10 cellular contexts compared by ENCODE assay signal in genomic region chr14:104293851-104294627, GRCh38.
DNase-seq lines count a peak whose midpoint lies in the region; FAIRE-seq and TF ChIP-seq lines count a peak whose summit lies in the region.
"Had no signal": no experiment of that assay in that cellular context is flagged by ENCODE, and none has a peak within 500 bp of the region (broad histone marks: within the 10 kb centered on the region; RNA-seq: fewer than 3 reads in every experiment).

No MANE protein-coding gene starts in this region.

- POLR2A ChIA-PET in H1 (lab: Charles Lee; ENCODE audit: partially characterized antibody), result no interaction called here

- no peaks in the 10 kb centered on the region for H3K36me3 ChIP-seq in H1 (ENCODE audit: control insufficient read depth in 2 of 4, insufficient read depth in 4 of 4, low read length in 3 of 4)
- no peaks in the 10 kb centered on the region for H3K36me3 ChIP-seq in osteoblast (ENCODE audit: insufficient read depth, low read length)
- no peaks in the 10 kb centered on the region for H3K36me3 ChIP-seq in uterus

- peak overlapping the region; percentile 75; the same call in 1 of the 2 replicates for H2BK5ac ChIP-seq in H1 (ENCODE audit: low read depth, low read length)

- H2BK120ac ChIP-seq in H1 (replicated peaks; ENCODE audit: low read depth, low read length), result peak overlapping the region; percentile 4

- TF ChIP-seq EP300 in H1 (IDR thresholded peaks at IDR 0.05; ENCODE audit: borderline replicate concordance in 1 of 2, low read depth in 2 of 2, low read length in 2 of 2), result no peak

- no peak overlapping the region for H3K27ac ChIP-seq in H1 (ENCODE audit: low read depth, low read length)
- no peak overlapping the region for H3K27ac ChIP-seq in osteoblast (ENCODE audit: low read depth, low read length)
- H3K27ac ChIP-seq in uterus, result no peak overlapping the region

- H3K4me1 Mint-ChIP-seq in T-helper 2 cell treated with Interferon-gamma antibody and Interleukin-4, amounts not matched to agents 5 μg/mL and 100 μg/mL, for 36 hours (ENCODE audit: low read depth), result no peaks in the 10 kb centered on the region

- peak overlapping the region; percentile 93 for H2BK20ac ChIP-seq in H1 (ENCODE audit: low read length)

- H3K9me3 Mint-ChIP-seq in T-helper 2 cell treated with Interferon-gamma antibody and Interleukin-4, amounts not matched to agents 5 μg/mL and 100 μg/mL, for 36 hours, result peaks cover 5% of the 10 kb centered on the region

- intact Hi-C loops in uterus (cut with DNase I; ENCODE audit: low total_unique reads), result no loop called here

- H2BK12ac ChIP-seq in H1 (ENCODE audit: low read depth, low read length), result peak overlapping the region; percentile 97; the same call in 1 of the 2 replicates

- H4K8ac ChIP-seq in H1 (ENCODE audit: extremely low read depth, insufficient read depth, low read length), result no peak overlapping the region

- FAIRE-seq in H1 (lab: Jason Lieb, UNC), result no peak
- FAIRE-seq: G401.6 had no signal

- H3K4me3 ChIP-seq in GM12864 (ENCODE audit: low read depth, low read length), result no peak overlapping the region
- no peak overlapping the region for H3K4me3 ChIP-seq in H1 (ENCODE audit: extremely low read depth in 1 of 4, insufficient read depth in 2 of 4, low read depth in 3 of 4, low read length in 4 of 4)
- no peak overlapping the region for H3K4me3 ChIP-seq in osteoblast (ENCODE audit: insufficient read depth, low read length)
- H3K4me3 ChIP-seq in uterus, result no peak overlapping the region

- H3K36me3 Mint-ChIP-seq in T-helper 2 cell treated with Interferon-gamma antibody and Interleukin-4, amounts not matched to agents 5 μg/mL and 100 μg/mL, for 36 hours (ENCODE audit: low read depth), result no peaks in the 10 kb centered on the region

- no peak overlapping the region for H3K56ac ChIP-seq in H1 (replicated peaks; ENCODE audit: insufficient read length, low read depth, low read length)

- no peaks in the 10 kb centered on the region for H3K9me3 ChIP-seq in H1 (ENCODE audit: insufficient read depth in 2 of 2, low read depth in 1 of 2, low read length in 1 of 2)
- H3K9me3 ChIP-seq in osteoblast (ENCODE audit: low read depth, low read length), result no peaks in the 10 kb centered on the region
- H3K9me3 ChIP-seq in uterus, result no peaks in the 10 kb centered on the region

- no peak overlapping the region for H3K9ac ChIP-seq in H1 (replicated peaks in 1 of 4; ENCODE audit: extremely low read depth in 1 of 4, low read depth in 3 of 4, low read length in 3 of 4)

- H3K4me1 ChIP-seq in H1 (replicated peaks in 1 of 4; ENCODE audit: control insufficient read depth in 3 of 4, insufficient read depth in 4 of 4, low read length in 3 of 4), result peaks cover 3 to 31% (median 25%) of the 10 kb centered on the region in 4 experiments
- H3K4me1 ChIP-seq in osteoblast (ENCODE audit: insufficient read depth, low read length), result no peaks in the 10 kb centered on the region
- H3K4me1 ChIP-seq in uterus, result no peaks in the 10 kb centered on the region

- H3K27ac Mint-ChIP-seq in T-helper 2 cell treated with Interferon-gamma antibody and Interleukin-4, amounts not matched to agents 5 μg/mL and 100 μg/mL, for 36 hours, result no peak overlapping the region

- no peak overlapping the region for H3K14ac ChIP-seq in H1 (ENCODE audit: insufficient read length)

- H4K20me1 ChIP-seq in H1 (replicated peaks in 1 of 2; ENCODE audit: control insufficient read depth in 1 of 2, insufficient read depth in 2 of 2, low read length in 2 of 2) (peaks cover 0 to 2% of the 10 kb centered on the region in 2 experiments), osteoblast (ENCODE audit: insufficient read depth, low read length) (no peaks in the 10 kb centered on the region)

- H2AK5ac ChIP-seq in H1 (ENCODE audit: low read depth, low read length), result peak overlapping the region; percentile 93; the same call in 1 of the 2 replicates

- peak overlapping the region; percentile 18 for H4K5ac ChIP-seq in H1 (ENCODE audit: insufficient read length, low read depth, low read length)

- peak; percentile 23 for TF ChIP-seq CTCF in GM12864 (IDR thresholded peaks at IDR 0.05; ENCODE audit: low read depth, low read length, missing control alignments)
- TF ChIP-seq CTCF in H1 (IDR thresholded peaks at IDR 0.05; ENCODE audit: control extremely low read depth in 1 of 3, insufficient read depth in 1 of 3, low read depth in 1 of 3, low read length in 3 of 3), result peak; percentile 53 to 66 (median 54)
- TF ChIP-seq CTCF in osteoblast (IDR thresholded peaks at IDR 0.05; ENCODE audit: extremely low read depth, low read depth, low read length), result no peak
- TF ChIP-seq CTCF in uterus (IDR thresholded peaks at IDR 0.05), result no peak

- TF ChIP-seq POLR2A in H1 (IDR thresholded peaks at IDR 0.05; ENCODE audit: control extremely low read depth in 1 of 2, low read depth in 2 of 2, low read length in 2 of 2) (no peak), uterus (IDR thresholded peaks at IDR 0.05) (no peak)

- H2BK15ac ChIP-seq in H1 (ENCODE audit: low read length), result peak overlapping the region; percentile 88; the same call in 1 of the 2 replicates

- no peak overlapping the region for H3K23ac ChIP-seq in H1 (ENCODE audit: insufficient read length)

- H3K4me3 Mint-ChIP-seq in T-helper 2 cell treated with Interferon-gamma antibody and Interleukin-4, amounts not matched to agents 5 μg/mL and 100 μg/mL, for 36 hours, result no peak overlapping the region

- H3K18ac ChIP-seq in H1 (ENCODE audit: extremely low read depth, low read length), result peak overlapping the region; percentile 83

- WGBS in H1 (ENCODE audit: extremely low coverage in 1 of 2, insufficient coverage in 1 of 2, insufficient read length in 1 of 2, insufficient replicate concordance in 2 of 2, low coverage in 1 of 2, low lambda C conversion rate in 2 of 2, missing lambda C conversion rate in 1 of 2), 2 experiments, result 72% methylated on average over 17 of the region's 18 CpGs; no CpG with 5 or more reads in 1 of the 2 experiments

- CTCF ChIA-PET in H1 (lab: Charles Lee; ENCODE audit: partially characterized antibody), result interaction anchor here (0.6 to 3.0 kb wide), 14 partner anchors 8 to 284 kb away, joined by 3 to 9 read pairs (median 3); no protein-coding TSS in a partner anchor

- peak overlapping the region; percentile 79 for H4K91ac ChIP-seq in H1 (replicated peaks; ENCODE audit: insufficient read length, low read length)

- H2AFZ ChIP-seq in H1 (ENCODE audit: low read length) (no peak overlapping the region), osteoblast (ENCODE audit: low read length) (no peak overlapping the region)

- DNase-seq in GM12864 (ENCODE audit: low read depth) (no peak), NCI-H460 (ENCODE audit: extremely low read depth, low read depth) (peak; percentile 65), H1 (ENCODE audit: low read depth in 1 of 2, low spot score in 2 of 2) (no peak), osteoblast (ENCODE audit: insufficient read length, low spot score, missing footprints) (peak; percentile 83), NCI-H1930 (lab: John Stamatoyannopoulos, UW) (no peak), NCI-H2227 (lab: John Stamatoyannopoulos, UW; ENCODE audit: unreplicated experiment) (no peak), uterus (no peak)
- DNase-seq in T-helper 2 cell treated with Interferon-gamma antibody and Interleukin-4, amounts not matched to agents 5 μg/mL and 100 μg/mL, for 36 hours (ENCODE audit: low spot score), result no peak
- DNase-seq: anterior cingulate cortex had no signal

- H3K4ac ChIP-seq in H1 (replicated peaks; ENCODE audit: insufficient read length, low read depth, low read length), result no peak overlapping the region

- peak; percentile 47 to 67; a peak in 3 of 4 replicates for TF ChIP-seq RAD21 in H1 (IDR thresholded peaks at IDR 0.05 in 1 of 2, conservative IDR thresholded peaks at IDR 0.05 in 1 of 2; ENCODE audit: low read depth in 2 of 2, low read length in 2 of 2)

- H3K23me2 ChIP-seq in H1 (ENCODE audit: low read depth, low read length), result peaks cover 8% of the 10 kb centered on the region; the same call in 1 of the 2 replicates

- H3K4me2 ChIP-seq in H1 (ENCODE audit: insufficient read depth in 1 of 2, low read depth in 2 of 2, low read length in 2 of 2) (no peak overlapping the region), osteoblast (ENCODE audit: insufficient read depth, low read length) (no peak overlapping the region)

- H3K79me2 ChIP-seq in H1 (ENCODE audit: control insufficient read depth in 1 of 2, insufficient read depth in 2 of 2, low read length in 2 of 2) (no peaks in the 10 kb centered on the region), osteoblast (ENCODE audit: insufficient read depth, low read length) (no peaks in the 10 kb centered on the region)

- H3K27me3 Mint-ChIP-seq in T-helper 2 cell treated with Interferon-gamma antibody and Interleukin-4, amounts not matched to agents 5 μg/mL and 100 μg/mL, for 36 hours (ENCODE audit: low read depth), result no peaks in the 10 kb centered on the region

- H3K27me3 ChIP-seq in H1 (replicated peaks in 1 of 4; ENCODE audit: control insufficient read depth in 3 of 4, extremely low read depth in 1 of 4, insufficient read depth in 3 of 4, low read length in 3 of 4) (no peaks in the 10 kb centered on the region; a peak in 1 of 7 replicates), osteoblast (ENCODE audit: insufficient read depth, low read length) (no peaks in the 10 kb centered on the region), uterus (no peaks in the 10 kb centered on the region)

- no peaks in the 10 kb centered on the region for H3K79me1 ChIP-seq in H1 (ENCODE audit: low read depth, low read length)

TF ChIP-seq in H1, 55 proteins besides CTCF, POLR2A, EP300 and RAD21:
- no peak for TF ChIP-seq KDM5A (IDR thresholded peaks at IDR 0.05; ENCODE audit: low read length)
- no peak for TF ChIP-seq JUN (IDR thresholded peaks at IDR 0.05; ENCODE audit: low read depth, low read length)
- TF ChIP-seq FOSL1 (IDR thresholded peaks at IDR 0.05; ENCODE audit: insufficient read depth, low read depth, low read length), result no peak
- TF ChIP-seq MAX (IDR thresholded peaks at IDR 0.05), result no peak
- no peak for TF ChIP-seq TEAD4 (IDR thresholded peaks at IDR 0.05; ENCODE audit: low read depth, low read length)
- no peak for TF ChIP-seq SIRT6 (IDR thresholded peaks at IDR 0.05; ENCODE audit: low read length)
- TF ChIP-seq GTF2F1 (IDR thresholded peaks at IDR 0.05; ENCODE audit: borderline replicate concordance, low read depth, low read length), result no peak
- TF ChIP-seq NANOG (IDR thresholded peaks at IDR 0.05; ENCODE audit: insufficient read depth, low read depth, low read length, poor library complexity, severe bottlenecking), result no peak
- TF ChIP-seq HDAC2 (IDR thresholded peaks at IDR 0.05; ENCODE audit: borderline replicate concordance in 1 of 2, low read depth in 2 of 2, low read length in 2 of 2), result no peak
- no peak for TF ChIP-seq SRF (IDR thresholded peaks at IDR 0.05; ENCODE audit: low read depth, low read length)
- TF ChIP-seq NRF1 (IDR thresholded peaks at IDR 0.05; ENCODE audit: low read depth, low read length), result no peak
- no peak for TF ChIP-seq CBX5 (IDR thresholded peaks at IDR 0.05; ENCODE audit: low read depth, low read length)
- TF ChIP-seq BRCA1 (IDR thresholded peaks at IDR 0.05; ENCODE audit: low read depth, low read length), result no peak

Comparison
In these comparisons a context has a peak if more than half of its experiments do, and no peak if none do; other contexts are left out.
1. DNase-seq: peak in NCI-H460 (single experiment) and osteoblast (single experiment); none in GM12864 (single experiment), H1 (0 of 2), NCI-H1930 (0 of 2), T-helper 2 cell treated with Interferon-gamma antibody and Interleukin-4, amounts not matched to agents 5 μg/mL and 100 μg/mL, for 36 hours (single experiment), NCI-H2227 (single experiment) and uterus (0 of 2).
2. CTCF ChIP-seq: peak in GM12864 (single experiment) and H1 (3 of 3); none in osteoblast (single experiment) and uterus (0 of 4).